10 cellular contexts compared by ENCODE assay signal in the genomic region with DNA sequence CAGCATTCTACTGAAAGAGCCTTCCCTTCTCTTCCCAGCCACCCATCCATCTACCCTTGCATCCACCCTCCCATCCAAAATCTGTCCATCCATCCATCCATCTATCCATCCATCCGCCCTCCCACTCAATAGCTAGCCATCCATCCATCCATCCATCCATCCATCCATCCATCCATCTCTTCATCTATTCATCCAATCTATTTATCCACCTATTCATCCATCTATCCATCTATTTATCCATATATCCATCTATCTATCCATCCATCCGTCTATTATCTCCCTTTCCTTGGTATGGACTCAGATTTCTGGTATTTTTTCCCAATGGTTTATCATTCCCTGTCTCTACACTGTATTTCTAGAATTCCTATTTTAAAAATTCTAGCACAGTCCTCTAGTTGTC. TPM values are rescaled to one million over a fixed set of nuclear protein-coding genes. Genes with fewer than 3 reads are reported as not detected.
"Had no signal": no experiment of that assay in that cellular context is flagged by ENCODE, and none has a peak within 500 bp of the region (broad histone marks: within the 10 kb centered on the region; RNA-seq: fewer than 3 reads in every experiment).

No MANE protein-coding gene starts in this region.

- H3K4me2 ChIP-seq: KMS-11 had no signal

- H3K4me3 Mint-ChIP-seq: IgD-negative memory B cell had no signal

- FAIRE-seq: HepG2, HTR-8/SVneo had no signal

- ATAC-seq: HepG2 had no signal

- H3K27ac Mint-ChIP-seq: IgD-negative memory B cell had no signal

- H3K4me1 Mint-ChIP-seq: IgD-negative memory B cell had no signal

- H3K27ac ChIP-seq: HL-60, KMS-11 had no signal

- DNase-seq: IMR-90, Karpas-422, Kasumi-1, KBM-7, KG1 had no signal

- H3K9ac ChIP-seq: KMS-11 had no signal

RNA-seq across cellular contexts. Expression of a gene that starts 46.1 kb away (rescaled TPM):
- polyA plus RNA-seq: IgD-negative memory B cell had no signal
